Comparison of ENCODE assay signal across 12 cellular contexts in genomic region chr3:136075816-136076215, GRCh38.
DNase-seq lines count a peak whose midpoint lies in the region; TF ChIP-seq lines count a peak whose summit lies in the region.
"Had no signal": no experiment of that assay in that cellular context is flagged by ENCODE, and none has a peak within 500 bp of the region (broad histone marks: within the 10 kb centered on the region; RNA-seq: fewer than 3 reads in every experiment).

No MANE protein-coding gene starts in this region.

- H3K79me2 ChIP-seq in mesendoderm (ENCODE audit: control insufficient read depth, insufficient read depth, low read length): no peaks in the 10 kb centered on the region

- DNase-seq in EL (peak; percentile 7), NOMO-1 treated with dmso at 0.1 percent for 144 hours (lab: John Stamatoyannopoulos, UW; ENCODE audit: unreplicated experiment) (peak; percentile 74), fibroblast of gingiva (ENCODE audit: low read depth) (peak; percentile 50), mesendoderm (peak; percentile 18), occipital lobe (lab: John Stamatoyannopoulos, UW) (no peak), nephron progenitor cell (no peak), NCI-H1417 (lab: John Stamatoyannopoulos, UW) (no peak), NCI-H2227 (lab: John Stamatoyannopoulos, UW; ENCODE audit: unreplicated experiment) (no peak)

- no peak overlapping the region for H2BK15ac ChIP-seq in mesendoderm (replicated peaks; ENCODE audit: low read depth)

- no peak for TF ChIP-seq CTCF in nephron progenitor cell (IDR thresholded peaks at IDR 0.05)

- H4K5ac ChIP-seq in mesendoderm (ENCODE audit: low read length): no peak overlapping the region

- no peak overlapping the region for H3K4me2 ChIP-seq in mesendoderm (ENCODE audit: low read length)

- no peak overlapping the region for H3K27ac ChIP-seq in mesendoderm (ENCODE audit: low read depth, low read length)
- H3K27ac ChIP-seq: upper lobe of left lung had no signal

- H3K36me3 ChIP-seq in mesendoderm (ENCODE audit: control insufficient read depth, insufficient read depth, low read length): no peaks in the 10 kb centered on the region
- H3K36me3 ChIP-seq: upper lobe of left lung had no signal

- H2BK120ac ChIP-seq in mesendoderm (ENCODE audit: low read depth, low read length): no peak overlapping the region

- H3K27ac Mint-ChIP-seq in nephron progenitor cell: no peak overlapping the region
- H3K27ac Mint-ChIP-seq: activated CD4-positive, alpha-beta memory T cell treated with anti-CD3 and anti-CD28 coated beads, Interleukin-2, amount 10 ng/mL, durations not matched to agents 7 days and 5 days; stimulated activated memory B cell treated with anti-CD40 and anti-IgM and Interleukin-4, amounts not matched to agents 10 μg/mL and 1 μg/mL and 100 μg/mL, for 72 hours had no signal

- no peak overlapping the region for H2AK5ac ChIP-seq in mesendoderm (ENCODE audit: low read length)

- H3K27me3 Mint-ChIP-seq in nephron progenitor cell (ENCODE audit: low read depth, poor library complexity): peaks cover 4% of the 10 kb centered on the region

- H3K4me3 ChIP-seq in mesendoderm (ENCODE audit: low read length): no peak overlapping the region
- H3K4me3 ChIP-seq: upper lobe of left lung had no signal

- H3K9ac ChIP-seq in mesendoderm (ENCODE audit: low read length): no peak overlapping the region

- no peak overlapping the region for H3K23ac ChIP-seq in mesendoderm (ENCODE audit: low read length)

- H3K4me3 Mint-ChIP-seq in nephron progenitor cell: no peak overlapping the region
- H3K4me3 Mint-ChIP-seq: activated CD4-positive, alpha-beta memory T cell treated with anti-CD3 and anti-CD28 coated beads, Interleukin-2, amount 10 ng/mL, durations not matched to agents 7 days and 5 days; naive thymus-derived CD4-positive, alpha-beta T cell; stimulated activated memory B cell treated with anti-CD40 and anti-IgM and Interleukin-4, amounts not matched to agents 10 μg/mL and 1 μg/mL and 100 μg/mL, for 72 hours had no signal

- no peak overlapping the region for H2BK5ac ChIP-seq in mesendoderm (ENCODE audit: low read length)

- H3K4ac ChIP-seq in mesendoderm (ENCODE audit: low read depth, low read length): no peak overlapping the region

- no peaks in the 10 kb centered on the region for H3K79me1 ChIP-seq in mesendoderm (ENCODE audit: low read length)

- H3K4me1 ChIP-seq in mesendoderm (ENCODE audit: control insufficient read depth, low read depth, low read length): no peaks in the 10 kb centered on the region

- no peaks in the 10 kb centered on the region for H3K9me3 Mint-ChIP-seq in nephron progenitor cell
- H3K9me3 Mint-ChIP-seq: activated CD4-positive, alpha-beta memory T cell treated with anti-CD3 and anti-CD28 coated beads, Interleukin-2, amount 10 ng/mL, durations not matched to agents 7 days and 5 days; naive thymus-derived CD4-positive, alpha-beta T cell; stimulated activated memory B cell treated with anti-CD40 and anti-IgM and Interleukin-4, amounts not matched to agents 10 μg/mL and 1 μg/mL and 100 μg/mL, for 72 hours had no signal

- H4K8ac ChIP-seq in mesendoderm (ENCODE audit: low read depth, low read length): no peak overlapping the region

- H3K18ac ChIP-seq in mesendoderm (ENCODE audit: low read length): no peak overlapping the region

- H3K4me1 Mint-ChIP-seq in nephron progenitor cell: peaks cover 16% of the 10 kb centered on the region

- WGBS in mesendoderm (ENCODE audit: extremely low coverage, insufficient coverage, low lambda C conversion rate): no CpG with 5 or more reads among the region's 3 CpGs

- H3K36me3 Mint-ChIP-seq in nephron progenitor cell (ENCODE audit: low read depth): peaks cover 29% of the 10 kb centered on the region
- H3K36me3 Mint-ChIP-seq: naive thymus-derived CD4-positive, alpha-beta T cell; stimulated activated memory B cell treated with anti-CD40 and anti-IgM and Interleukin-4, amounts not matched to agents 10 μg/mL and 1 μg/mL and 100 μg/mL, for 72 hours had no signal

- no peaks in the 10 kb centered on the region for H3K27me3 ChIP-seq in mesendoderm (ENCODE audit: insufficient read depth, low read length, poor library complexity)
- H3K27me3 ChIP-seq: upper lobe of left lung had no signal

- no peak overlapping the region for H3K56ac ChIP-seq in mesendoderm (ENCODE audit: low read length)

Comparison
In these comparisons a context has a peak if more than half of its experiments do, and no peak if none do; other contexts are left out.
1. DNase-seq: peak in EL (single experiment), NOMO-1 treated with dmso at 0.1 percent for 144 hours (single experiment), fibroblast of gingiva (single experiment) and mesendoderm (single experiment); none in occipital lobe (single experiment), nephron progenitor cell (single experiment), NCI-H1417 (0 of 3) and NCI-H2227 (single experiment).